ENCODE assay signal across 11 cellular contexts in the genomic region with DNA sequence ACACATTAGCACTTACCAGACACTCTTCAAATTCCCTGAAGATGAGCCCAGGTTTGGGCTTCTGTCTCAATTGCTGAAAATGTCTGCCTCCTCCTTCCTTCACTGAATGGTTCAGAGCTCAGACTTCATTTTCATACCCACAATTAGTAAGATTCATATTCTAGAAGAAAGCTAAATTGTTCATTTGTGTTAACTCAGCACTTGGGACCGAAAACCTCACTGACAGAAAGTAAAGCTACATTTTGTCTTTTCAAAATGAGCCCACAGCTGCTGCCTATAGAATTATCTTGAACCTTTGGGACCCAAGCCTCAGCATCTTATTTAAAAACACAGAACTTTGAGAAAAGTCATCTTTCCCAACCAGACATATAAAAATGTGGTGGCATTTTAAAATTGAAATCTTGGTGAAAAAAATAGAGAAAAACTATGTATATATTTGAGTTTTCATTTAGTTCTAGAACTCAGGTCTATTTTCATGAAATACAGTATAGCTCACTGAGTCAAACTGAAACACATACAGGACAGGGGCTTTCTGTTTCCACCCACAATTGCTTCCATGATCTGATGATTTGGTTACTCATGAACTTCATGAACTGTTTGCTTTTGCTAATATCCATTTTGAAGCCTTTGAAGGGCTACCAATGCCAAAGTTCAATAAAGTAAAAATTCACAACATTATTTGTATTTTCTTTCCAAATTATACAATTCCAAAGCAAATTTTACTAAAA.
DNase-seq lines count a peak whose midpoint lies in the region; ATAC-seq and TF ChIP-seq lines count a peak whose summit lies in the region.
"Had no signal": no experiment of that assay in that cellular context is flagged by ENCODE, and none has a peak within 500 bp of the region (broad histone marks: within the 10 kb centered on the region; RNA-seq: fewer than 3 reads in every experiment).

No MANE protein-coding gene starts in this region.

- TF ChIP-seq CTCF in GM12865 (IDR thresholded peaks at IDR 0.05; ENCODE audit: insufficient read depth, low read depth, low read length, missing control alignments) (no peak), mucosa of descending colon (IDR thresholded peaks at IDR 0.05) (no peak)

- DNase-seq in GM12865 (ENCODE audit: low read depth) (peak; percentile 54), NCI-H446 treated with DMSO at 0.1 percent for 48 hours (lab: John Stamatoyannopoulos, UW) (no peak), mucosa of descending colon (no peak), medulla oblongata (ENCODE audit: extremely low spot score) (no peak)
- DNase-seq in activated CD8-positive, alpha-beta memory T cell treated with anti-CD3 and anti-CD28 coated beads for 24 hours = no peak
- DNase-seq: KG1, NCI-H226 had no signal

- ATAC-seq in GM19023 (IDR thresholded peaks at IDR 0.05; ENCODE audit: unreplicated experiment) (peak; percentile 55), HG02610 (IDR thresholded peaks at IDR 0.05; ENCODE audit: unreplicated experiment) (peak; percentile 82), HG03439 (IDR thresholded peaks at IDR 0.05; ENCODE audit: unreplicated experiment) (peak; percentile 75), mucosa of descending colon (no peak)

- H3K36me3 ChIP-seq in mucosa of descending colon (ENCODE audit: low read depth) = no peaks in the 10 kb centered on the region

- no peaks in the 10 kb centered on the region for H3K9me3 ChIP-seq in mucosa of descending colon

- intact Hi-C loops in mucosa of descending colon (cut with DNase I, micrococcal nuclease) = no loop called here

- H3K4me3 ChIP-seq in GM12865 (ENCODE audit: low read depth, low read length) (no peak overlapping the region), mucosa of descending colon (no peak overlapping the region)
- H3K4me3 ChIP-seq: lung had no signal

- no peaks in the 10 kb centered on the region for H3K4me1 ChIP-seq in mucosa of descending colon (ENCODE audit: low read depth)
